18 cellular contexts compared by ENCODE assay signal in genomic region chr4:19987746-19988145, GRCh38.
A peak's percentile ranks its signal among the peaks of the same experiment; 100 is the strongest.
DNase-seq lines count a peak whose midpoint lies in the region; TF ChIP-seq lines count a peak whose summit lies in the region.
"Had no signal": no experiment of that assay in that cellular context is flagged by ENCODE, and none has a peak within 500 bp of the region (broad histone marks: within the 10 kb centered on the region; RNA-seq: fewer than 3 reads in every experiment).

No MANE protein-coding gene starts in this region.

- no peak for TF ChIP-seq CTCF in brain microvascular endothelial cell (IDR thresholded peaks at IDR 0.05; ENCODE audit: low read depth, low read length, missing control alignments)
- TF ChIP-seq CTCF in vagina (IDR thresholded peaks at IDR 0.05) = no peak

- H3K4me1 ChIP-seq in vagina = no peaks in the 10 kb centered on the region
- H3K4me1 ChIP-seq: Caco-2, upper lobe of right lung had no signal

- H3K36me3 ChIP-seq in brain microvascular endothelial cell (replicated peaks) = no peaks in the 10 kb centered on the region
- no peaks in the 10 kb centered on the region for H3K36me3 ChIP-seq in vagina
- H3K36me3 ChIP-seq: upper lobe of right lung, WERI-Rb-1 had no signal

- H3K27me3 ChIP-seq in brain microvascular endothelial cell (replicated peaks) = no peaks in the 10 kb centered on the region
- H3K27me3 ChIP-seq in vagina = no peaks in the 10 kb centered on the region
- H3K27me3 ChIP-seq: upper lobe of right lung had no signal

- H3K27ac ChIP-seq in brain microvascular endothelial cell = peak overlapping the region; percentile 71
- no peak overlapping the region for H3K27ac ChIP-seq in vagina
- H3K27ac ChIP-seq: skin epidermis, upper lobe of right lung, WERI-Rb-1 had no signal

- DNase-seq in A172 (ENCODE audit: low spot score) (peak; percentile 51), HS-27A (ENCODE audit: low read depth) (peak; percentile 57), brain microvascular endothelial cell (peak; percentile 6), glomerular visceral epithelial cell (ENCODE audit: extremely low spot score) (peak; percentile 39), vagina (ENCODE audit: extremely low spot score in 2 of 2) (no peak), DMS153 (lab: John Stamatoyannopoulos, UW) (no peak)
- DNase-seq in activated CD4-positive, alpha-beta T cell treated with anti-CD3 and anti-CD28 coated beads, Interleukin-2, amount 50 U/mL, for 48 hours = no peak
- no peak for DNase-seq in activated CD4-positive, alpha-beta T cell treated with anti-CD3 and anti-CD28 coated beads for 48 hours
- DNase-seq: 8988T; activated naive CD4-positive, alpha-beta T cell; Caco-2; mammary epithelial cell; NCI-H345; stimulated activated naive CD8-positive, alpha-beta T cell treated with anti-CD3 and anti-CD28 coated beads, Interleukin-15, Interleukin-2, amounts not matched to agents 100 U/mL and 50 U/mL, for 24 hours; SW 1271; upper lobe of right lung; WERI-Rb-1 had no signal

- in situ Hi-C loops in brain microvascular endothelial cell (cut with HindIII; ENCODE audit: low pct_ligation_motif_present, low sequenced_read_pairs) = no loop called here

- H3K9me3 ChIP-seq in vagina = no peaks in the 10 kb centered on the region
- H3K9me3 ChIP-seq: Caco-2, upper lobe of right lung had no signal

- H3K4me3 ChIP-seq in brain microvascular endothelial cell (ENCODE audit: low read depth, low read length) (no peak overlapping the region), vagina (no peak overlapping the region)
- H3K4me3 ChIP-seq: skin epidermis, upper lobe of right lung had no signal

- no peak for TF ChIP-seq POLR2A in vagina (IDR thresholded peaks at IDR 0.05)

- intact Hi-C loops in vagina (cut with DNase I) = no loop called here

Comparison
In these comparisons a context has a peak if more than half of its experiments do, and no peak if none do; other contexts are left out.
1. DNase-seq: peak in A172 (single experiment), HS-27A (single experiment), brain microvascular endothelial cell (single experiment) and glomerular visceral epithelial cell (single experiment); none in activated CD4-positive, alpha-beta T cell treated with anti-CD3 and anti-CD28 coated beads, Interleukin-2, amount 50 U/mL, for 48 hours (0 of 2), vagina (0 of 2), activated CD4-positive, alpha-beta T cell treated with anti-CD3 and anti-CD28 coated beads for 48 hours (single experiment) and DMS153 (single experiment).